27 cellular contexts compared by ENCODE assay signal in genomic region chr18:24584777-24585176, GRCh38.
A peak's percentile ranks its signal among the peaks of the same experiment; 100 is the strongest.
DNase-seq lines count a peak whose midpoint lies in the region; ATAC-seq and TF ChIP-seq lines count a peak whose summit lies in the region.
"Had no signal": no experiment of that assay in that cellular context is flagged by ENCODE, and none has a peak within 500 bp of the region (broad histone marks: within the 10 kb centered on the region; RNA-seq: fewer than 3 reads in every experiment).

No MANE protein-coding gene starts in this region.

- no peaks in the 10 kb centered on the region for H3K79me2 ChIP-seq in PC-9 (ENCODE audit: low read depth)

- H3K9me3 ChIP-seq in HUES64 (ENCODE audit: insufficient read depth, low read depth, low read length) (no peaks in the 10 kb centered on the region), PC-9 (ENCODE audit: insufficient read depth, low read depth) (no peaks in the 10 kb centered on the region)
- H3K9me3 ChIP-seq: SJCRH30 had no signal

- DNase-seq in G401 (ENCODE audit: low spot score): peak; percentile 63
- peak; percentile 84 for DNase-seq in cerebellar cortex (ENCODE audit: low spot score)
- peak; percentile 3 for DNase-seq in islet precursor cell
- DNase-seq in NAMALWA (ENCODE audit: low spot score): no peak
- no peak for DNase-seq in PC-9
- no peak for DNase-seq in ecto neural progenitor cell (ENCODE audit: low spot score)
- DNase-seq: CD8-positive, alpha-beta T cell; DMS153; H7; Kasumi-1; NCI-H1105; NCI-H1436 treated with DMSO at 0.1 percent for 48 hours; NCI-H187 treated with DMSO at 0.1 percent for 48 hours; NCI-H2171 treated with DMSO at 0.1 percent for 48 hours; NCI-H446 treated with DMSO at 0.1 percent for 48 hours; NCI-H526; NCI-H82; NK-92 treated with Interleukin-12 subunit alpha and Interleukin-12 subunit beta, amount 100 ng/mL, for 24 hours; PC-3; SJCRH30 had no signal

- CTCF ChIA-PET in PC-9 (lab: Charles Lee): no interaction called here

- POLR2A ChIA-PET in PC-9 (lab: Charles Lee; ENCODE audit: unreplicated experiment): no interaction called here

- no peak overlapping the region for H2AFZ ChIP-seq in PC-9

- no peak for ATAC-seq in GM21390 (IDR thresholded peaks at IDR 0.05; ENCODE audit: unreplicated experiment)
- ATAC-seq: CD8-positive, alpha-beta T cell; K562; PC-3; Right ventricle myocardium inferior; SK-N-SH treated with all-trans-retinoic acid at 6 μM for 48 hours had no signal

- in situ Hi-C loops in G401 (cut with HindIII; ENCODE audit: low sequenced_read_pairs): loop anchor here (5.0 kb wide), 1 partner anchor 78 kb away; no protein-coding TSS in a partner anchor

- WGBS in HUES64: 46% methylated on average over 5 of the region's 5 CpGs

- no peaks in the 10 kb centered on the region for H3K36me3 ChIP-seq in HUES64 (ENCODE audit: insufficient read depth, low read length)
- H3K36me3 ChIP-seq in PC-9 (ENCODE audit: low read depth): no peaks in the 10 kb centered on the region
- H3K36me3 ChIP-seq: SJCRH30 had no signal

- no TSS peak for BruUV-seq in PC-9 (replicated peaks; lab: Mats Ljungman, UMichigan)

- H3K9ac ChIP-seq in HUES64 (ENCODE audit: low read depth, low read length): no peak overlapping the region

- no peaks in the 10 kb centered on the region for H4K20me1 ChIP-seq in PC-9 (ENCODE audit: insufficient read depth)

- H3K4me1 ChIP-seq in HUES64 (ENCODE audit: insufficient read depth, low read length): peaks cover 35% of the 10 kb centered on the region
- no peaks in the 10 kb centered on the region for H3K4me1 ChIP-seq in PC-9 (replicated peaks; ENCODE audit: insufficient read depth)

- H3K9me2 ChIP-seq in PC-9 (ENCODE audit: insufficient read depth): no peaks in the 10 kb centered on the region

- intact Hi-C loops in PC-9 (cut with micrococcal nuclease; ENCODE audit: unreplicated experiment): no loop called here

- H3K4me3 ChIP-seq in HUES64 (ENCODE audit: low read length): no peak overlapping the region
- no peak overlapping the region for H3K4me3 ChIP-seq in PC-9
- H3K4me3 ChIP-seq: K562, SJCRH30 had no signal

- no peak overlapping the region for H3K4me2 ChIP-seq in PC-9

- H3K27ac ChIP-seq in HUES64 (ENCODE audit: low read depth, low read length) (peak overlapping the region; percentile 39; the same call in 1 of the 2 replicates), PC-9 (no peak overlapping the region)
- H3K27ac ChIP-seq: 22Rv1, C4-2B, SJCRH30 had no signal

- TF ChIP-seq CTCF in PC-9 (conservative IDR thresholded peaks at IDR 0.05): no peak

- H3K27me3 ChIP-seq in HUES64 (ENCODE audit: insufficient read depth, low read length): no peaks in the 10 kb centered on the region
- H3K27me3 ChIP-seq in PC-9 (ENCODE audit: insufficient read depth, low read depth): peaks cover 45% of the 10 kb centered on the region
- H3K27me3 ChIP-seq: SJCRH30 had no signal

- H3F3A ChIP-seq in PC-9 (ENCODE audit: insufficient read depth, low read depth): no peaks in the 10 kb centered on the region

Comparison
In these comparisons a context has a peak if more than half of its experiments do, and no peak if none do; other contexts are left out.
1. DNase-seq: peak in G401 (single experiment), cerebellar cortex (single experiment) and islet precursor cell (single experiment); none in NAMALWA (single experiment), PC-9 (0 of 2) and ecto neural progenitor cell (single experiment).